ENCODE assay signal across 1 cellular context in the genomic region with DNA sequence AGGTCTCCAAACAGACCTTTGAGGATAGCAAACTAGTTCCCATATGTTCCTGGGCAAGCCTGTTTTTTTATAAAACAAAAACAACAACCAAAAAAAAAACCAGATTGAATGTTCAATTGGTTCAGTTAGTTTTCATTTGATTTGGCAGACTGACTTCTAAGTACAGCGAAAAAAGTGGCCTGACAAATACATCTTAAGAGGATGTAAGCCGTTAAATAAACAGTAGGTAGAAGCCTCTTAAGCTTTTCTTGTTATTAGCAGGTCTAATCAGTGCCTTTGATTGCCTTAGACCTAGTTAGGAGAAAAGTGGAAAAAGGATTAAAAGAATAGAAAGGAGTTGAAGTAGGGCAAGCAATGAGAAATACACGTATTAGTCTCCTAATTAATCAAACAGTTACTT.
TF ChIP-seq lines count a peak whose summit lies in the region.

No MANE protein-coding gene starts in this region.

TF ChIP-seq in IMR-90, 13 proteins besides CTCF, POLR2A, EP300 and RAD21 (continued from another document):
- no peak for TF ChIP-seq RFX5 (IDR thresholded peaks at IDR 0.05; ENCODE audit: low read depth, low read length)
- TF ChIP-seq MAFK (IDR thresholded peaks at IDR 0.05; ENCODE audit: low read depth, low read length): no peak
